Comparison of ENCODE assay signal across 8 cellular contexts in genomic region chr7:117873056-117873932, GRCh38. TPM values are rescaled to one million over a fixed set of nuclear protein-coding genes. Genes with fewer than 3 reads are reported as not detected.
A peak's percentile ranks its signal among the peaks of the same experiment; 100 is the strongest.
DNase-seq lines count a peak whose midpoint lies in the region; ATAC-seq and TF ChIP-seq lines count a peak whose summit lies in the region.

CTTNBP2 (minus strand) TSS chr7:117873441; CDS start chr7:117873415, 26 bp downstream.

- no peaks in the 10 kb centered on the region for H3K36me3 Mint-ChIP-seq in effector memory CD8-positive, alpha-beta T cell (ENCODE audit: insufficient read depth)

- peak within 1 kb of the TSS; percentile 52 to 99 (median 97) for H3K27ac ChIP-seq in dorsolateral prefrontal cortex
- peak within 1 kb of the TSS in 1 of 2 donors; percentile 17 for H3K27ac ChIP-seq in liver (ENCODE audit: low read depth in 1 of 2, low read length in 2 of 2)
- peak within 1 kb of the TSS; percentile 7 to 82 (median 54) for H3K27ac ChIP-seq in stomach

- no peaks in the 10 kb centered on the region for H3K9me3 ChIP-seq in BE2C
- no peaks in the 10 kb centered on the region for H3K9me3 ChIP-seq in liver (ENCODE audit: control insufficient read depth in 4 of 4, low read length in 3 of 4)
- no peaks in the 10 kb centered on the region for H3K9me3 ChIP-seq in stomach

- TF ChIP-seq EP300 in stomach (IDR thresholded peaks at IDR 0.05), result no peak

- no peaks in the 10 kb centered on the region for H3K9me3 Mint-ChIP-seq in effector memory CD8-positive, alpha-beta T cell

- TF ChIP-seq CTCF in BE2C (IDR thresholded peaks at IDR 0.05; ENCODE audit: low read depth, low read length), result no peak
- peak in 16 of 56 donors; percentile 4 to 35 (median 22) for TF ChIP-seq CTCF in dorsolateral prefrontal cortex (IDR thresholded peaks at IDR 0.05 in 54 of 56, conservative IDR thresholded peaks at IDR 0.05 in 2 of 56; ENCODE audit: low read depth in 1 of 56, partially characterized antibody in 56 of 56)
- no peak for TF ChIP-seq CTCF in liver (IDR thresholded peaks at IDR 0.05; ENCODE audit: low read depth, low read length, missing input control)
- TF ChIP-seq CTCF in stomach (IDR thresholded peaks at IDR 0.05), result no peak

- H3K27me3 ChIP-seq in BE2C (peaks cover 83% of the 10 kb centered on the region), dorsolateral prefrontal cortex (no peaks in the 10 kb centered on the region), liver (ENCODE audit: control insufficient read depth in 4 of 4, insufficient read depth in 4 of 4, low read length in 3 of 4) (no peaks in the 10 kb centered on the region), stomach (peaks cover 0 to 28% (median 24%) of the 10 kb centered on the region in 3 donors)

- H3K4me1 Mint-ChIP-seq in effector memory CD8-positive, alpha-beta T cell (ENCODE audit: low read depth in 2 of 2), result peaks cover 4 to 11% of the 10 kb centered on the region in 2 donors

- ATAC-seq in GM19395 (IDR thresholded peaks at IDR 0.05; ENCODE audit: unreplicated experiment) (peak; percentile 42), GM21390 (IDR thresholded peaks at IDR 0.05; ENCODE audit: unreplicated experiment) (no peak)
- ATAC-seq in effector memory CD8-positive, alpha-beta T cell (replicated peaks), result no peak

- WGBS in liver, result 2% methylated on average over 113 of the region's 113 CpGs
- 1 to 4% (median 1%) methylated on average over 36 to 113 of the region's 113 CpGs for WGBS in stomach, 5 donors

- H3K4me3 ChIP-seq in BE2C (ENCODE audit: low read depth, low read length) (peak within 1 kb of the TSS; percentile 26), dorsolateral prefrontal cortex (peak within 1 kb of the TSS; percentile 64 to 99 (median 93)), liver (ENCODE audit: low read depth in 1 of 3, low read length in 3 of 3) (peak within 1 kb of the TSS; percentile 57 to 91 (median 66)), stomach (peak within 1 kb of the TSS; percentile 63 to 85 (median 76))

- no peak for TF ChIP-seq POLR2A in stomach (IDR thresholded peaks at IDR 0.05)

- peak; percentile 32 for DNase-seq in BE2C
- DNase-seq in RPMI8226, result peak; percentile 18
- peak; percentile 45 to 85 (median 69) for DNase-seq in dorsolateral prefrontal cortex
- DNase-seq in stomach, result peak; percentile 45
- DNase-seq in effector memory CD8-positive, alpha-beta T cell, result no peak

- no peak within 1 kb of the TSS for H3K27ac Mint-ChIP-seq in effector memory CD8-positive, alpha-beta T cell

- intact Hi-C loops in dorsolateral prefrontal cortex (cut with DNase I), result loop anchor here (1.0 to 10.0 kb wide), 5 partner anchors 122 to 312 kb away; partner anchors contain the start of gene LSM8 (in 1 of the 2)
- intact Hi-C loops in stomach (cut with DNase I; ENCODE audit: low total_unique reads), result no loop called here

- peak within 1 kb of the TSS in 1 of 2 donors; percentile 55 for H3K4me3 Mint-ChIP-seq in effector memory CD8-positive, alpha-beta T cell

- H3K9ac ChIP-seq in liver (ENCODE audit: low read depth in 1 of 2, low read length in 2 of 2), result peak within 1 kb of the TSS in 1 of 2 donors; percentile 33

- H3K27me3 Mint-ChIP-seq in effector memory CD8-positive, alpha-beta T cell, result peaks cover 34 to 42% of the 10 kb centered on the region in 2 donors

- H3K36me3 ChIP-seq in BE2C (no peaks in the 10 kb centered on the region), liver (ENCODE audit: control insufficient read depth in 4 of 4, insufficient read depth in 3 of 4, low read depth in 1 of 4, low read length in 3 of 4) (no peaks in the 10 kb centered on the region), stomach (no peaks in the 10 kb centered on the region)

- no peak for TF ChIP-seq RAD21 in liver (IDR thresholded peaks at IDR 0.05)

- no peaks in the 10 kb centered on the region for H3K4me1 ChIP-seq in BE2C
- peaks cover 2 to 21% (median 13%) of the 10 kb centered on the region in 4 donors for H3K4me1 ChIP-seq in liver (ENCODE audit: control insufficient read depth in 4 of 4, insufficient read depth in 4 of 4, low read length in 3 of 4)
- peaks cover 13 to 30% (median 16%) of the 10 kb centered on the region in 4 donors for H3K4me1 ChIP-seq in stomach

TF ChIP-seq in liver, 16 proteins besides CTCF, POLR2A, EP300 and RAD21:
- TF ChIP-seq JUND (IDR thresholded peaks at IDR 0.05) (no peak), EGR1 (IDR thresholded peaks at IDR 0.05; ENCODE audit: low read depth in 2 of 2) (no peak), ZBTB33 (IDR thresholded peaks at IDR 0.05) (no peak), FOXA1 (IDR thresholded peaks at IDR 0.05) (no peak), HNF4A (conservative IDR thresholded peaks at IDR 0.05) (no peak), GABPA (IDR thresholded peaks at IDR 0.05 in 1 of 2, conservative IDR thresholded peaks at IDR 0.05 in 1 of 2) (no peak), MAX (IDR thresholded peaks at IDR 0.05) (no peak), YY1 (IDR thresholded peaks at IDR 0.05) (no peak), HNF4G (IDR thresholded peaks at IDR 0.05) (no peak), TAF1 (conservative IDR thresholded peaks at IDR 0.05) (no peak), ATF3 (IDR thresholded peaks at IDR 0.05) (no peak), NR2F2 (IDR thresholded peaks at IDR 0.05) (no peak), RXRA (IDR thresholded peaks at IDR 0.05) (no peak), REST (IDR thresholded peaks at IDR 0.05) (no peak), SP1 (IDR thresholded peaks at IDR 0.05) (no peak), FOXA2 (IDR thresholded peaks at IDR 0.05) (no peak)

RNA-seq across cellular contexts. Expression of gene CTTNBP2, which starts in this region (rescaled TPM):
- polyA plus RNA-seq in BE2C (2012; ENCODE audit: insufficient read depth, insufficient read length, low read depth), result not detected
- total RNA-seq in dorsolateral prefrontal cortex (100 to 1,000 TPM in 1 of 120 experiments, 10 to 100 TPM in 119; 32.0 to 119 (median 57.5) TPM), liver (1 to 10 TPM; 1.6 to 1.7 TPM), stomach (10 to 100 TPM in 3 of 5 donors, 1 to 10 TPM in 1, under 1 TPM in 1; 0.89 to 56.4 (median 11.1) TPM)
- polyA plus RNA-seq in liver (1 to 10 TPM; 1.2 to 1.5 TPM), stomach (1 to 10 TPM in 2 of 3 donors, under 1 TPM in 1; 0.62 to 3.3 (median 2.4) TPM)

Comparison
In these comparisons a context has a peak if more than half of its experiments do, and no peak if none do; other contexts are left out.
1. DNase-seq: peak in BE2C (single experiment), RPMI8226 (single experiment), dorsolateral prefrontal cortex (10 of 10) and stomach (single experiment); none in effector memory CD8-positive, alpha-beta T cell (0 of 3).
2. H3K4me3 ChIP-seq: peak in every context shown above with its lines; median percentile 93 in dorsolateral prefrontal cortex; 76 in stomach; 66 in liver; 26 in BE2C.